ENCODE assay signal across 8 cellular contexts in genomic region chr13:51451467-51452390, GRCh38. TPM values are rescaled to one million over a fixed set of nuclear protein-coding genes. Genes with fewer than 3 reads are reported as not detected.
DNase-seq lines count a peak whose midpoint lies in the region; ATAC-seq and TF ChIP-seq lines count a peak whose summit lies in the region.

No MANE protein-coding gene starts in this region.

- H3K14ac ChIP-seq in IMR-90 (replicated peaks; ENCODE audit: low read depth, low read length) = peak overlapping the region; percentile 98

- H3K4ac ChIP-seq in IMR-90 (ENCODE audit: low read depth, low read length) = peak overlapping the region; percentile 99

- H3K4me3 ChIP-seq in IMR-90 (ENCODE audit: insufficient read depth, low read depth, low read length) (peak overlapping the region; percentile 91), fibroblast of pulmonary artery (replicated peaks; ENCODE audit: low read depth, low read length) (peak overlapping the region; percentile 86)

- BruUV-seq in Calu3 (replicated peaks; lab: Mats Ljungman, UMichigan) (no TSS peak), IMR-90 (replicated peaks; lab: Mats Ljungman, UMichigan) (no TSS peak)

- intact Hi-C loops in Calu3 (cut with micrococcal nuclease; ENCODE audit: unreplicated experiment) (loop anchor here (5.0 kb wide), 2 partner anchors 141 to 351 kb away; partner anchors contain the start of gene DHRS12), IMR-90 (cut with micrococcal nuclease) (loop anchor here (2.0 to 10.0 kb wide), 6 partner anchors 71 to 1003 kb away; partner anchors contain the start of genes CKAP2, DHRS12 and VPS36)
- intact Hi-C loops in activated T-helper 2 cell treated with anti-CD3 and anti-CD28 coated beads, Interferon-gamma antibody, Interleukin-2, Interleukin-4, amounts not matched to agents 10 μg/mL and 5 μg/mL and 100 μg/mL, durations not matched to agents 14 hours and 24 hours and 36 hours (cut with micrococcal nuclease) = loop anchor here (2.0 to 10.0 kb wide), 6 partner anchors 53 to 1201 kb away; partner anchors contain the start of genes ALG11, ATP7B, CKAP2 and SUGT1

- peaks cover 2% of the 10 kb centered on the region; the same call in 1 of the 2 replicates for H3K4me1 ChIP-seq in IMR-90 (ENCODE audit: control insufficient read depth, insufficient read depth, low read length)

- peak overlapping the region; percentile 70 for H3K56ac ChIP-seq in IMR-90 (ENCODE audit: extremely low read depth, insufficient read depth, low read length)

- H4K5ac ChIP-seq in IMR-90 (ENCODE audit: low read depth, low read length) = peak overlapping the region; percentile 83

- TF ChIP-seq CTCF in Calu3 (IDR thresholded peaks at IDR 0.05; ENCODE audit: unreplicated experiment) (no peak), IMR-90 (conservative IDR thresholded peaks at IDR 0.05; ENCODE audit: low read depth, low read length) (no peak), fibroblast of pulmonary artery (IDR thresholded peaks at IDR 0.05; ENCODE audit: low read length, missing control alignments) (no peak), nephron (IDR thresholded peaks at IDR 0.05; ENCODE audit: unreplicated experiment in 3 of 3) (no peak)

- in situ Hi-C loops in IMR-90 (cut with MboI; ENCODE audit: low sequenced_read_pairs) = no loop called here

- H3K27ac ChIP-seq in IMR-90 (ENCODE audit: insufficient read depth, low read length) = peak overlapping the region; percentile 98

- dilution Hi-C loops in IMR-90 (cut with HindIII; ENCODE audit: low sequenced_read_pairs, unreplicated experiment) = no loop called here

- H2BK20ac ChIP-seq in IMR-90 (ENCODE audit: low read depth, low read length) = no peak overlapping the region

- peak; percentile 34 for ATAC-seq in GM21390 (IDR thresholded peaks at IDR 0.05; ENCODE audit: unreplicated experiment)
- ATAC-seq in IMR-90 (ENCODE audit: low read depth) = peak; percentile 13
- ATAC-seq in stimulated activated naive CD8-positive, alpha-beta T cell treated with anti-CD3 and anti-CD28 coated beads, Interleukin-15, Interleukin-2, amounts not matched to agents 100 U/mL and 50 U/mL, for 24 hours = peak; percentile 16

- peak; percentile 72 for DNase-seq in Calu3
- DNase-seq in IMR-90 = peak; percentile 57
- peak; percentile 73 for DNase-seq in RPMI8226
- peak; percentile 75 for DNase-seq in activated T-helper 2 cell treated with anti-CD3 and anti-CD28 coated beads, Interferon-gamma antibody, Interleukin-2, Interleukin-4, amounts not matched to agents 10 μg/mL and 5 μg/mL and 100 μg/mL, durations not matched to agents 14 hours and 24 hours and 36 hours (ENCODE audit: low spot score)
- peak; percentile 74 for DNase-seq in fibroblast of pulmonary artery (ENCODE audit: low read depth)
- peak; percentile 80 for DNase-seq in stimulated activated naive CD8-positive, alpha-beta T cell treated with anti-CD3 and anti-CD28 coated beads, Interleukin-15, Interleukin-2, amounts not matched to agents 100 U/mL and 50 U/mL, for 24 hours

- H3K23ac ChIP-seq in IMR-90 (ENCODE audit: low read depth, low read length) = peak overlapping the region; percentile 98

- H3K4me2 ChIP-seq in IMR-90 (ENCODE audit: low read depth, low read length) = peak overlapping the region; percentile 93

- peak overlapping the region; percentile 92 for H2AK5ac ChIP-seq in IMR-90 (ENCODE audit: low read depth, low read length)

- POLR2A ChIA-PET in IMR-90 (lab: Charles Lee; ENCODE audit: unreplicated experiment) = interaction anchor here (0.6 kb wide), 1 partner anchor 280 kb away, joined by 3 read pairs; no protein-coding TSS in a partner anchor

- no peak for TF ChIP-seq RAD21 in IMR-90 (IDR thresholded peaks at IDR 0.05; ENCODE audit: low read length)

- 0% methylated on average over 13 of the region's 99 CpGs; no CpG with 5 or more reads in 1 of the 2 experiments for WGBS in IMR-90 (ENCODE audit: extremely low coverage in 2 of 2, insufficient read length in 1 of 2), 2 experiments

- H3K36me3 ChIP-seq in IMR-90 (ENCODE audit: control insufficient read depth, insufficient read depth, low read length) = peaks cover 9% of the 10 kb centered on the region

- CTCF ChIA-PET in Calu3 (lab: Charles Lee) = interaction anchor here (1.4 kb wide), 1 partner anchor 346 kb away, joined by 3 read pairs; no protein-coding TSS in a partner anchor
- CTCF ChIA-PET in IMR-90 (lab: Yijun Ruan, JAX) = interaction anchor here (0.6 kb wide), 1 partner anchor 11 kb away, joined by 3 read pairs; no protein-coding TSS in a partner anchor

- H3K4me3 Mint-ChIP-seq in Calu3 (ENCODE audit: low read depth, unreplicated experiment) = peak overlapping the region; percentile 79
- peak overlapping the region; percentile 94 for H3K4me3 Mint-ChIP-seq in activated T-helper 2 cell treated with anti-CD3 and anti-CD28 coated beads, Interferon-gamma antibody, Interleukin-2, Interleukin-4, amounts not matched to agents 10 μg/mL and 5 μg/mL and 100 μg/mL, durations not matched to agents 14 hours and 24 hours and 36 hours (ENCODE audit: low read depth)
- H3K4me3 Mint-ChIP-seq in nephron = peak overlapping the region; percentile 92 to 95 (median 93)

- H3K27ac Mint-ChIP-seq in Calu3 (ENCODE audit: unreplicated experiment) (peak overlapping the region; percentile 99), nephron (peak overlapping the region; percentile 88 to 98 (median 95))
- peak overlapping the region; percentile 88 for H3K27ac Mint-ChIP-seq in activated T-helper 2 cell treated with anti-CD3 and anti-CD28 coated beads, Interferon-gamma antibody, Interleukin-2, Interleukin-4, amounts not matched to agents 10 μg/mL and 5 μg/mL and 100 μg/mL, durations not matched to agents 14 hours and 24 hours and 36 hours

- peak overlapping the region; percentile 78 to 87; a peak in 3 of 4 replicates for H4K8ac ChIP-seq in IMR-90 (ENCODE audit: low read depth in 2 of 2, low read length in 2 of 2)

- no peaks in the 10 kb centered on the region for H3K9me1 ChIP-seq in IMR-90 (ENCODE audit: insufficient read depth, low read length)

- peak overlapping the region; percentile 86 for H3K18ac ChIP-seq in IMR-90 (ENCODE audit: low read depth, low read length)

- H2AFZ ChIP-seq in IMR-90 (replicated peaks; ENCODE audit: low read length, poor library complexity) = peak overlapping the region; percentile 90

- peak overlapping the region; percentile 100 for H2AK9ac ChIP-seq in IMR-90 (replicated peaks; ENCODE audit: low read depth, low read length, poor library complexity)

- TF ChIP-seq POLR2A in IMR-90 (IDR thresholded peaks at IDR 0.05; ENCODE audit: low read depth, low read length) = 0 out of 2 replicates have a peak, but pooled peaks have one; percentile 10

- H4K20me1 ChIP-seq in IMR-90 (ENCODE audit: insufficient read depth, low read length) = no peaks in the 10 kb centered on the region

- peak overlapping the region; percentile 99 for H3K9ac ChIP-seq in IMR-90 (ENCODE audit: low read depth, low read length)

- H3K79me1 ChIP-seq in IMR-90 (ENCODE audit: low read depth in 1 of 2, low read length in 2 of 2) = peaks cover 10 to 29% of the 10 kb centered on the region in 2 experiments; a peak in 3 of 4 replicates

- H2BK120ac ChIP-seq in IMR-90 (ENCODE audit: low read depth, low read length) = peak overlapping the region; percentile 72

- H3K27me3 Mint-ChIP-seq in Calu3 (ENCODE audit: unreplicated experiment) (no peaks in the 10 kb centered on the region), nephron (ENCODE audit: low read depth) (peaks cover 3% of the 10 kb centered on the region)
- H3K27me3 Mint-ChIP-seq in activated T-helper 2 cell treated with anti-CD3 and anti-CD28 coated beads, Interferon-gamma antibody, Interleukin-2, Interleukin-4, amounts not matched to agents 10 μg/mL and 5 μg/mL and 100 μg/mL, durations not matched to agents 14 hours and 24 hours and 36 hours (ENCODE audit: low read depth) = no peaks in the 10 kb centered on the region

- no peak overlapping the region for H2BK15ac ChIP-seq in IMR-90 (ENCODE audit: low read depth, low read length)

- peaks cover 32% of the 10 kb centered on the region for H3K36me3 Mint-ChIP-seq in Calu3 (ENCODE audit: insufficient read depth, unreplicated experiment)
- H3K36me3 Mint-ChIP-seq in activated T-helper 2 cell treated with anti-CD3 and anti-CD28 coated beads, Interferon-gamma antibody, Interleukin-2, Interleukin-4, amounts not matched to agents 10 μg/mL and 5 μg/mL and 100 μg/mL, durations not matched to agents 14 hours and 24 hours and 36 hours (ENCODE audit: low read depth) = peaks cover 58% of the 10 kb centered on the region
- peaks cover 28% of the 10 kb centered on the region for H3K36me3 Mint-ChIP-seq in nephron (ENCODE audit: low read depth)

- no peaks in the 10 kb centered on the region for H3K9me3 ChIP-seq in IMR-90 (ENCODE audit: control insufficient read depth, insufficient read depth, low read length)

- H4K91ac ChIP-seq in IMR-90 (ENCODE audit: insufficient read depth, low read depth, low read length) = peak overlapping the region; percentile 92

- no peaks in the 10 kb centered on the region for H3K4me1 Mint-ChIP-seq in Calu3 (ENCODE audit: low read depth, unreplicated experiment)
- peaks cover 31% of the 10 kb centered on the region for H3K4me1 Mint-ChIP-seq in activated T-helper 2 cell treated with anti-CD3 and anti-CD28 coated beads, Interferon-gamma antibody, Interleukin-2, Interleukin-4, amounts not matched to agents 10 μg/mL and 5 μg/mL and 100 μg/mL, durations not matched to agents 14 hours and 24 hours and 36 hours (ENCODE audit: low read depth)
- peaks cover 22% of the 10 kb centered on the region for H3K4me1 Mint-ChIP-seq in nephron

- H3K27me3 ChIP-seq in IMR-90 (ENCODE audit: control insufficient read depth, insufficient read depth, low read length) = no peaks in the 10 kb centered on the region

- peak overlapping the region; percentile 91 for H2BK5ac ChIP-seq in IMR-90 (ENCODE audit: low read depth, low read length, poor library complexity, severe bottlenecking)

- H3K9me3 Mint-ChIP-seq in Calu3 (ENCODE audit: low read depth, unreplicated experiment) (peaks cover 3% of the 10 kb centered on the region), nephron (no peaks in the 10 kb centered on the region)
- H3K9me3 Mint-ChIP-seq in activated T-helper 2 cell treated with anti-CD3 and anti-CD28 coated beads, Interferon-gamma antibody, Interleukin-2, Interleukin-4, amounts not matched to agents 10 μg/mL and 5 μg/mL and 100 μg/mL, durations not matched to agents 14 hours and 24 hours and 36 hours = peaks cover 3% of the 10 kb centered on the region

TF ChIP-seq in IMR-90, 13 proteins besides CTCF, POLR2A, EP300 and RAD21 (continues in another document):
- TF ChIP-seq NFE2L2 (IDR thresholded peaks at IDR 0.05; ENCODE audit: low read depth, low read length) (no peak), MAZ (IDR thresholded peaks at IDR 0.05; ENCODE audit: borderline replicate concordance, low read depth, low read length) (no peak)

RNA-seq across cellular contexts. Expression of gene INTS6, which starts 1.1 kb away (rescaled TPM):
- total RNA-seq in Calu3 (2022) = 25.3 and 27.1 TPM in 2 replicates
- total RNA-seq in IMR-90 (2012; rRNA removed) = 42.3 and 43.0 TPM in 2 replicates
- polyA plus RNA-seq in IMR-90 (2012; rRNA removed) = 12.3 and 12.9 TPM in 2 replicates
- polyA plus RNA-seq in IMR-90 (2012; cell fraction: cytosol; rRNA removed) = 2.9 and 3.1 TPM in 2 replicates
- polyA plus RNA-seq in IMR-90 (2012; cell fraction: nucleus; rRNA removed; ENCODE audit: low replicate concordance) = 5.9 and 22.2 TPM in 2 replicates
- total RNA-seq in activated T-helper 2 cell treated with anti-CD3 and anti-CD28 coated beads, Interferon-gamma antibody, Interleukin-2, Interleukin-4, amounts not matched to agents 10 μg/mL and 5 μg/mL and 100 μg/mL, durations not matched to agents 14 hours and 24 hours and 36 hours = 54.9 and 55.9 TPM in 2 replicates

Comparison
In these comparisons a context has a peak if more than half of its experiments do, and no peak if none do; other contexts are left out.
1. Peak in every context shown above with its lines: DNase-seq, ATAC-seq, H3K4me3 ChIP-seq and H3K27ac ChIP-seq.